8 cellular contexts compared by ENCODE assay signal in genomic region chr3:31960793-31961431, GRCh38. TPM values are rescaled to one million over a fixed set of nuclear protein-coding genes. Genes with fewer than 3 reads are reported as not detected.
DNase-seq lines count a peak whose midpoint lies in the region; ATAC-seq and TF ChIP-seq lines count a peak whose summit lies in the region.

No MANE protein-coding gene starts in this region.

- H2AK5ac ChIP-seq in IMR-90 (ENCODE audit: low read depth, low read length) = peak overlapping the region; percentile 77; the same call in 1 of the 2 replicates

- no peaks in the 10 kb centered on the region; the same call in none of the 2 replicates for H3K9me1 ChIP-seq in IMR-90 (ENCODE audit: insufficient read depth, low read length)

- H4K8ac ChIP-seq in IMR-90 (ENCODE audit: low read depth in 2 of 2, low read length in 2 of 2) = peak overlapping the region in 1 of 2 experiments; percentile 75; a peak in 3 of 4 replicates

- H3K79me1 ChIP-seq in IMR-90 (ENCODE audit: low read depth in 1 of 2, low read length in 2 of 2) = peaks cover 9 to 14% of the 10 kb centered on the region in 2 experiments

- no peak overlapping the region for H3K4me3 ChIP-seq in IMR-90 (ENCODE audit: insufficient read depth, low read depth, low read length)
- no peak overlapping the region for H3K4me3 ChIP-seq in epithelial cell of esophagus (ENCODE audit: low read length)

- no CpG with 5 or more reads among the region's 4 CpGs for WGBS in IMR-90 (ENCODE audit: extremely low coverage in 2 of 2, insufficient read length in 1 of 2), 2 experiments

- no peaks in the 10 kb centered on the region for H3K27me3 Mint-ChIP-seq in stimulated activated naive B cell treated with anti-CD40 and anti-IgM and Interleukin-4, amounts not matched to agents 10 μg/mL and 1 μg/mL and 100 μg/mL, for 72 hours
- H3K27me3 Mint-ChIP-seq in activated CD8-positive, alpha-beta T cell treated with anti-CD3 and anti-CD28 coated beads, Interleukin-2, amount 10 ng/mL, durations not matched to agents 7 days and 5 days (ENCODE audit: low read depth) = peaks cover 2% of the 10 kb centered on the region

- TF ChIP-seq RAD21 in IMR-90 (IDR thresholded peaks at IDR 0.05; ENCODE audit: low read length) = no peak

- no TSS peak for BruUV-seq in IMR-90 (replicated peaks; lab: Mats Ljungman, UMichigan)

- H3K36me3 ChIP-seq in IMR-90 (ENCODE audit: control insufficient read depth, insufficient read depth, low read length) = no peaks in the 10 kb centered on the region

- TF ChIP-seq CTCF in IMR-90 (conservative IDR thresholded peaks at IDR 0.05; ENCODE audit: low read depth, low read length) (no peak), epithelial cell of esophagus (IDR thresholded peaks at IDR 0.05; ENCODE audit: insufficient read depth, low read depth, low read length, missing control alignments) (no peak)

- peak overlapping the region; percentile 28 for H2BK5ac ChIP-seq in IMR-90 (ENCODE audit: low read depth, low read length, poor library complexity, severe bottlenecking)

- H3K9ac ChIP-seq in IMR-90 (ENCODE audit: low read depth, low read length) = no peak overlapping the region

- H2AK9ac ChIP-seq in IMR-90 (replicated peaks; ENCODE audit: low read depth, low read length, poor library complexity) = no peak overlapping the region

- intact Hi-C loops in IMR-90 (cut with micrococcal nuclease) = loop anchor here (5.0 kb wide), 1 partner anchor 34 kb away; no protein-coding TSS in a partner anchor

- no peaks in the 10 kb centered on the region for H3K9me3 ChIP-seq in IMR-90 (ENCODE audit: control insufficient read depth, insufficient read depth, low read length)

- H3K56ac ChIP-seq in IMR-90 (ENCODE audit: extremely low read depth, insufficient read depth, low read length) = no peak overlapping the region; the same call in 1 of the 2 replicates

- CTCF ChIA-PET in IMR-90 (lab: Yijun Ruan, JAX) = interaction anchor here (0.6 to 1.5 kb wide), 2 partner anchors 9 to 22 kb away, joined by 3 to 4 read pairs; no protein-coding TSS in a partner anchor
- CTCF ChIA-PET in activated CD8-positive, alpha-beta T cell treated with anti-CD3 and anti-CD28 coated beads, Interleukin-2, amount 10 ng/mL, durations not matched to agents 7 days and 5 days (lab: Charles Lee) = no interaction called here

- H2AFZ ChIP-seq in IMR-90 (replicated peaks; ENCODE audit: low read length, poor library complexity) = no peak overlapping the region

- peak overlapping the region; percentile 83 for H3K27ac Mint-ChIP-seq in stimulated activated naive B cell treated with anti-CD40 and anti-IgM and Interleukin-4, amounts not matched to agents 10 μg/mL and 1 μg/mL and 100 μg/mL, for 72 hours
- no peak overlapping the region for H3K27ac Mint-ChIP-seq in activated CD8-positive, alpha-beta T cell treated with anti-CD3 and anti-CD28 coated beads, Interleukin-2, amount 10 ng/mL, durations not matched to agents 7 days and 5 days

- POLR2A ChIA-PET in IMR-90 (lab: Charles Lee; ENCODE audit: unreplicated experiment) = interaction anchor here (0.5 kb wide), 1 partner anchor 10 kb away, joined by 4 read pairs; no protein-coding TSS in a partner anchor
- POLR2A ChIA-PET in activated CD8-positive, alpha-beta T cell treated with anti-CD3 and anti-CD28 coated beads, Interleukin-2, amount 10 ng/mL, durations not matched to agents 7 days and 5 days (lab: Charles Lee) = no interaction called here

- H3K36me3 Mint-ChIP-seq in stimulated activated naive B cell treated with anti-CD40 and anti-IgM and Interleukin-4, amounts not matched to agents 10 μg/mL and 1 μg/mL and 100 μg/mL, for 72 hours = peaks cover 14 to 28% of the 10 kb centered on the region in 2 donors
- H3K36me3 Mint-ChIP-seq in activated CD8-positive, alpha-beta T cell treated with anti-CD3 and anti-CD28 coated beads, Interleukin-2, amount 10 ng/mL, durations not matched to agents 7 days and 5 days (ENCODE audit: low read depth) = no peaks in the 10 kb centered on the region

- H3K4me2 ChIP-seq in IMR-90 (ENCODE audit: low read depth, low read length) = peak overlapping the region; percentile 98

- dilution Hi-C loops in IMR-90 (cut with HindIII; ENCODE audit: low sequenced_read_pairs, unreplicated experiment) = no loop called here

- H3K9me3 Mint-ChIP-seq in stimulated activated naive B cell treated with anti-CD40 and anti-IgM and Interleukin-4, amounts not matched to agents 10 μg/mL and 1 μg/mL and 100 μg/mL, for 72 hours = peaks cover 3 to 4% of the 10 kb centered on the region in 2 donors
- H3K9me3 Mint-ChIP-seq in activated CD8-positive, alpha-beta T cell treated with anti-CD3 and anti-CD28 coated beads, Interleukin-2, amount 10 ng/mL, durations not matched to agents 7 days and 5 days (ENCODE audit: insufficient read depth) = no peaks in the 10 kb centered on the region

- peak overlapping the region; percentile 62; the same call in 1 of the 2 replicates for H3K23ac ChIP-seq in IMR-90 (ENCODE audit: low read depth, low read length)

- H2BK15ac ChIP-seq in IMR-90 (ENCODE audit: low read depth, low read length) = peak overlapping the region; percentile 13; the same call in 1 of the 3 replicates

- no peak for TF ChIP-seq POLR2A in IMR-90 (IDR thresholded peaks at IDR 0.05; ENCODE audit: low read depth, low read length)

- peak overlapping the region; percentile 87 for H3K4ac ChIP-seq in IMR-90 (ENCODE audit: low read depth, low read length)

- peaks cover 8% of the 10 kb centered on the region for H3K4me1 ChIP-seq in IMR-90 (ENCODE audit: control insufficient read depth, insufficient read depth, low read length)

- peak overlapping the region; percentile 72 for H2BK20ac ChIP-seq in IMR-90 (ENCODE audit: low read depth, low read length)

- H3K27ac ChIP-seq in IMR-90 (ENCODE audit: insufficient read depth, low read length) = peak overlapping the region; percentile 64; the same call in 1 of the 2 replicates

- H3K27me3 ChIP-seq in IMR-90 (ENCODE audit: control insufficient read depth, insufficient read depth, low read length) = no peaks in the 10 kb centered on the region

- ATAC-seq in GM19452 (IDR thresholded peaks at IDR 0.05; ENCODE audit: unreplicated experiment) (peak; percentile 74), IMR-90 (ENCODE audit: low read depth) (peak; percentile 54)
- ATAC-seq in stimulated activated naive B cell treated with anti-CD40 and anti-IgM and Interleukin-4, amounts not matched to agents 10 μg/mL and 1 μg/mL and 100 μg/mL, for 72 hours (replicated peaks) = peak; percentile 64 to 74
- no peak for ATAC-seq in activated CD8-positive, alpha-beta T cell treated with anti-CD3 and anti-CD28 coated beads, Interleukin-2, amount 10 ng/mL, durations not matched to agents 7 days and 5 days

- H3K4me3 Mint-ChIP-seq in stimulated activated naive B cell treated with anti-CD40 and anti-IgM and Interleukin-4, amounts not matched to agents 10 μg/mL and 1 μg/mL and 100 μg/mL, for 72 hours = peak overlapping the region; percentile 49 to 68
- no peak overlapping the region for H3K4me3 Mint-ChIP-seq in activated CD8-positive, alpha-beta T cell treated with anti-CD3 and anti-CD28 coated beads, Interleukin-2, amount 10 ng/mL, durations not matched to agents 7 days and 5 days

- H2BK120ac ChIP-seq in IMR-90 (ENCODE audit: low read depth, low read length) = peak overlapping the region; percentile 69

- peak overlapping the region; percentile 57 for H4K91ac ChIP-seq in IMR-90 (ENCODE audit: insufficient read depth, low read depth, low read length)

- peak overlapping the region; percentile 46; the same call in 1 of the 2 replicates for H4K5ac ChIP-seq in IMR-90 (ENCODE audit: low read depth, low read length)

- peak; percentile 65 for DNase-seq in IMR-90
- DNase-seq in epithelial cell of esophagus (ENCODE audit: low read depth) = peak; percentile 67
- no peak for DNase-seq in stimulated activated naive B cell treated with anti-CD40 and anti-IgM and Interleukin-4, amounts not matched to agents 10 μg/mL and 1 μg/mL and 100 μg/mL, for 72 hours
- DNase-seq in activated CD8-positive, alpha-beta T cell treated with anti-CD3 and anti-CD28 coated beads, Interleukin-2, amount 10 ng/mL, durations not matched to agents 7 days and 5 days = no peak
- no peak for DNase-seq in anterior cingulate cortex (lab: John Stamatoyannopoulos, UW)
- no peak for DNase-seq in NCI-H1930 (lab: John Stamatoyannopoulos, UW)
- DNase-seq in NCI-H446 (lab: John Stamatoyannopoulos, UW) = no peak

- peaks cover 44 to 64% of the 10 kb centered on the region in 2 donors for H3K4me1 Mint-ChIP-seq in stimulated activated naive B cell treated with anti-CD40 and anti-IgM and Interleukin-4, amounts not matched to agents 10 μg/mL and 1 μg/mL and 100 μg/mL, for 72 hours
- peaks cover 5% of the 10 kb centered on the region for H3K4me1 Mint-ChIP-seq in activated CD8-positive, alpha-beta T cell treated with anti-CD3 and anti-CD28 coated beads, Interleukin-2, amount 10 ng/mL, durations not matched to agents 7 days and 5 days (ENCODE audit: low read depth)

- H3K18ac ChIP-seq in IMR-90 (ENCODE audit: low read depth, low read length) = peak overlapping the region; percentile 42; the same call in 1 of the 2 replicates

- peak overlapping the region; percentile 85 for H3K14ac ChIP-seq in IMR-90 (replicated peaks; ENCODE audit: low read depth, low read length)

- in situ Hi-C loops in IMR-90 (cut with MboI; ENCODE audit: low sequenced_read_pairs) = no loop called here

- no peaks in the 10 kb centered on the region for H4K20me1 ChIP-seq in IMR-90 (ENCODE audit: insufficient read depth, low read length)

TF ChIP-seq in IMR-90, 13 proteins besides CTCF, POLR2A, EP300 and RAD21:
- TF ChIP-seq CHD1 (IDR thresholded peaks at IDR 0.05; ENCODE audit: low read depth, low read length) = no peak
- TF ChIP-seq RFX5 (IDR thresholded peaks at IDR 0.05; ENCODE audit: low read depth, low read length) = no peak
- no peak for TF ChIP-seq BHLHE40 (IDR thresholded peaks at IDR 0.05; ENCODE audit: low read depth, low read length)
TF ChIP-seq in IMR-90: peak in this region for 0.

RNA-seq across cellular contexts. Expression of gene OSBPL10, which starts 20.1 kb away (rescaled TPM):
- 7.2 and 9.5 TPM in 2 replicates for total RNA-seq in IMR-90 (2012; rRNA removed)
- polyA plus RNA-seq in IMR-90 (2012; rRNA removed) = 8.0 and 10.1 TPM in 2 replicates
- polyA plus RNA-seq in IMR-90 (2012; cell fraction: cytosol; rRNA removed) = 2.9 and 5.3 TPM in 2 replicates
- 8.0 and 8.7 TPM in 2 replicates for polyA plus RNA-seq in IMR-90 (2012; cell fraction: nucleus; rRNA removed; ENCODE audit: low replicate concordance)
- under 1 TPM; 0.05 to 0.53 TPM for total RNA-seq in activated CD8-positive, alpha-beta T cell treated with anti-CD3 and anti-CD28 coated beads, Interleukin-2, amount 10 ng/mL, durations not matched to agents 7 days and 5 days

RNA-seq across cellular contexts. Expression of gene ZNF860, which starts 20.6 kb away (rescaled TPM):
- 0.18 and 0.56 TPM in 2 replicates for total RNA-seq in IMR-90 (2012; rRNA removed)
- 0.07 and 0.26 TPM in 2 replicates for polyA plus RNA-seq in IMR-90 (2012; rRNA removed)
- 0.03 and 0.12 TPM in 2 replicates for polyA plus RNA-seq in IMR-90 (2012; cell fraction: cytosol; rRNA removed)
- 0.11 and 0.40 TPM in 2 replicates for polyA plus RNA-seq in IMR-90 (2012; cell fraction: nucleus; rRNA removed; ENCODE audit: low replicate concordance)
- not detected for total RNA-seq in activated CD8-positive, alpha-beta T cell treated with anti-CD3 and anti-CD28 coated beads, Interleukin-2, amount 10 ng/mL, durations not matched to agents 7 days and 5 days

Comparison
In these comparisons a context has a peak if more than half of its experiments do, and no peak if none do; other contexts are left out.
1. DNase-seq: peak in IMR-90 (single experiment) and epithelial cell of esophagus (single experiment); none in stimulated activated naive B cell treated with anti-CD40 and anti-IgM and Interleukin-4, amounts not matched to agents 10 μg/mL and 1 μg/mL and 100 μg/mL, for 72 hours (single experiment), activated CD8-positive, alpha-beta T cell treated with anti-CD3 and anti-CD28 coated beads, Interleukin-2, amount 10 ng/mL, durations not matched to agents 7 days and 5 days (single experiment), anterior cingulate cortex (0 of 58), NCI-H1930 (0 of 2) and NCI-H446 (0 of 2).